25 cellular contexts compared by ENCODE assay signal in the genomic region with DNA sequence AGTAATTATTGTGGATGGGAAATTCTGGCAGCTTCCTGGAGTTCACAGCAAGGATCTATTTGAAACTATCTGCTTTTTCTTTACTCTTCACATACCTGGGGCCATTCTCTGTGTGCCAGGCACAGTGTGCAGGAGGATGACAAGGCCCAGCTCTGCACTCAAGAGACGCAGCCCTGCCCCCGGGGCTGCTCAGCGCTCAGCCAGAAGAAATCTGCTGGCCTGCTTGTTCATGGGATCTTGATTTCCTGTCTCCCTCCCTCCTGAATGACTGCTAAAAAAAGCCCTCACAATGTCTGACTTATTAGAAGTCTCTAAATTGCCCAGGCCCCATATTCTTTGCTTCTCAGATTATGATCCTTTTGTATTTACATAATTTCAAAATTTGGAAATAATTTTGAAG.
"Had no signal": no experiment of that assay in that cellular context is flagged by ENCODE, and none has a peak within 500 bp of the region (broad histone marks: within the 10 kb centered on the region; RNA-seq: fewer than 3 reads in every experiment).

No MANE protein-coding gene starts in this region.

- H3K27ac ChIP-seq: brain microvascular endothelial cell, dorsolateral prefrontal cortex, esophagus squamous epithelium, lower lobe of right lung, VCaP had no signal

- ATAC-seq: activated CD4-positive, CD25-positive, alpha-beta regulatory T cell treated with anti-CD3 and anti-CD28 coated beads, Interleukin-2, amount 50 U/mL, for 24 hours; activated CD8-positive, alpha-beta T cell treated with anti-CD3 and anti-CD28 coated beads, Interleukin-2, amount 10 ng/mL, durations not matched to agents 7 days and 5 days; activated naive CD8-positive, alpha-beta T cell treated with anti-CD3 and anti-CD28 coated beads, Interleukin-2, amount 50 U/mL, for 24 hours; effector memory CD8-positive, alpha-beta T cell; lower lobe of right lung; mucosa of descending colon; stimulated activated naive CD8-positive, alpha-beta T cell treated with anti-CD3 and anti-CD28 coated beads, Interleukin-15, Interleukin-2, amounts not matched to agents 100 U/mL and 50 U/mL, for 24 hours had no signal

- H3K27me3 ChIP-seq: brain microvascular endothelial cell, esophagus squamous epithelium, heart left ventricle, upper lobe of left lung had no signal

- H3K4me3 ChIP-seq: esophagus squamous epithelium, heart left ventricle, lower lobe of right lung, mucosa of descending colon, upper lobe of left lung had no signal

- DNase-seq: activated CD4-positive, alpha-beta T cell treated with anti-CD3 and anti-CD28 coated beads, Interleukin-2, amount 10 ng/mL, durations not matched to agents 7 days and 5 days; activated CD8-positive, alpha-beta T cell treated with anti-CD3 and anti-CD28 coated beads, Interleukin-2, amount 10 ng/mL, durations not matched to agents 7 days and 5 days; activated gamma-delta T cell; activated naive CD4-positive, alpha-beta T cell treated with anti-CD3 and anti-CD28 coated beads, Interleukin-2, amount 50 U/mL, for 16 hours; activated naive CD8-positive, alpha-beta T cell treated with anti-CD3 and anti-CD28 coated beads, Interleukin-2, amount 50 U/mL, for 24 hours; anterior cingulate cortex; brain microvascular endothelial cell; central memory CD4-positive, alpha-beta T cell; dorsolateral prefrontal cortex; effector memory CD8-positive, alpha-beta T cell; esophagus squamous epithelium; heart left ventricle; islet precursor cell; left cardiac atrium; lower lobe of right lung; mesendoderm; mucosa of descending colon; nephron progenitor cell; stimulated activated CD4-positive, alpha-beta T cell treated with anti-CD3 and anti-CD28 coated beads, Interleukin-12 subunit alpha, Interleukin-12 subunit beta, amount 100 ng/mL, for 4 hours; stimulated activated CD4-positive, alpha-beta T cell treated with anti-CD3 and anti-CD28 coated beads, Interleukin-4, amount 100 ng/mL, for 4 hours; stimulated activated naive CD8-positive, alpha-beta T cell treated with anti-CD3 and anti-CD28 coated beads, Interleukin-15, Interleukin-2, amounts not matched to agents 100 U/mL and 50 U/mL, for 24 hours had no signal

- H3K4me1 ChIP-seq: esophagus squamous epithelium, lower lobe of right lung had no signal

- H3K4me3 Mint-ChIP-seq: activated CD4-positive, alpha-beta T cell treated with anti-CD3 and anti-CD28 coated beads, Interleukin-2, amount 10 ng/mL, durations not matched to agents 7 days and 5 days; activated CD8-positive, alpha-beta T cell treated with anti-CD3 and anti-CD28 coated beads, Interleukin-2, amount 10 ng/mL, durations not matched to agents 7 days and 5 days; activated naive CD8-positive, alpha-beta T cell treated with anti-CD3 and anti-CD28 coated beads, Interleukin-2, amount 50 U/mL, for 24 hours; activated T-helper 1 cell treated with anti-CD3 and anti-CD28 coated beads, Interleukin-12 subunit alpha, Interleukin-12 subunit beta, Interleukin-2, Interleukin-4 antibody, amounts not matched to agents 30 ng/mL and 10 ng/mL and 1 ng/mL, durations not matched to agents 14 hours and 24 hours and 36 hours; effector memory CD8-positive, alpha-beta T cell; nephron progenitor cell had no signal

- H3K27ac Mint-ChIP-seq: activated CD4-positive, alpha-beta T cell treated with anti-CD3 and anti-CD28 coated beads, Interleukin-2, amount 10 ng/mL, durations not matched to agents 7 days and 5 days; activated CD8-positive, alpha-beta T cell treated with anti-CD3 and anti-CD28 coated beads, Interleukin-2, amount 10 ng/mL, durations not matched to agents 7 days and 5 days; activated naive CD8-positive, alpha-beta T cell treated with anti-CD3 and anti-CD28 coated beads, Interleukin-2, amount 50 U/mL, for 24 hours; activated T-helper 1 cell treated with anti-CD3 and anti-CD28 coated beads, Interleukin-12 subunit alpha, Interleukin-12 subunit beta, Interleukin-2, Interleukin-4 antibody, amounts not matched to agents 30 ng/mL and 10 ng/mL and 1 ng/mL, durations not matched to agents 14 hours and 24 hours and 36 hours; effector memory CD8-positive, alpha-beta T cell; nephron progenitor cell had no signal

- H3K9me3 ChIP-seq: esophagus squamous epithelium had no signal

- H3K27me3 Mint-ChIP-seq: activated CD4-positive, alpha-beta T cell treated with anti-CD3 and anti-CD28 coated beads, Interleukin-2, amount 10 ng/mL, durations not matched to agents 7 days and 5 days; activated naive CD8-positive, alpha-beta T cell treated with anti-CD3 and anti-CD28 coated beads, Interleukin-2, amount 50 U/mL, for 24 hours; effector memory CD8-positive, alpha-beta T cell had no signal

- H3K4me1 Mint-ChIP-seq: activated CD4-positive, alpha-beta T cell treated with anti-CD3 and anti-CD28 coated beads, Interleukin-2, amount 10 ng/mL, durations not matched to agents 7 days and 5 days; activated naive CD8-positive, alpha-beta T cell treated with anti-CD3 and anti-CD28 coated beads, Interleukin-2, amount 50 U/mL, for 24 hours had no signal

- H3K36me3 ChIP-seq: brain microvascular endothelial cell, esophagus squamous epithelium, heart left ventricle, lower lobe of right lung, upper lobe of left lung had no signal
